ENCODE assay signal across 13 cellular contexts in the genomic region with DNA sequence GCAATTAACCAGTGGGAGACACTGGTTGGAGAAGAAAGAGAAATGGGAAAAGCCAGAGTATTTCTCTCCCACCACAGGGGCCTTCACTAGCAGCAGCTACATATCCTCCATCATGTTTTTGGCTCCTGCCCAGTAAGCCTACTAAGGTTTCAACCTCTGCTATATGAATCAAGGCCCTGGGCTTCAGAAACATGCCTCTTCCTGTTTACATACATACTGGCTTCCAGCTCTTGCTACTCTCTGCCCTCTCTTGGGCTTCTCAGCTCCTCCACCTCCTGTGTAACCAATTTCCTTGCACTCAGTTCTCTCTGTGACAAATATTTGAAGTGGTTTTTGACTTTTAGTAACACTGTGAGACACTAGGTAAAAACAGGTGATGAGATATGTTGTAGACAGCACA.
DNase-seq lines count a peak whose midpoint lies in the region; ATAC-seq and TF ChIP-seq lines count a peak whose summit lies in the region.
"Had no signal": no experiment of that assay in that cellular context is flagged by ENCODE, and none has a peak within 500 bp of the region (broad histone marks: within the 10 kb centered on the region; RNA-seq: fewer than 3 reads in every experiment).

No MANE protein-coding gene starts in this region.

- H3K27me3 Mint-ChIP-seq in activated CD8-positive, alpha-beta T cell treated with anti-CD3 and anti-CD28 coated beads, Interleukin-2, amount 10 ng/mL, durations not matched to agents 7 days and 5 days (ENCODE audit: low read depth), result no peaks in the 10 kb centered on the region
- H3K27me3 Mint-ChIP-seq in activated CD4-positive, alpha-beta memory T cell treated with anti-CD3 and anti-CD28 coated beads, Interleukin-2, amount 10 ng/mL, durations not matched to agents 7 days and 5 days, result no peaks in the 10 kb centered on the region
- H3K27me3 Mint-ChIP-seq: natural killer cell treated with Interleukin-12 subunit alpha and Interleukin-12 subunit beta and Interleukin-15 and Interleukin-18, amount 100 ng/mL, for 72 hours had no signal

- peak; percentile 44 for ATAC-seq in activated CD8-positive, alpha-beta T cell treated with anti-CD3 and anti-CD28 coated beads, Interleukin-2, amount 10 ng/mL, durations not matched to agents 7 days and 5 days
- ATAC-seq in HG02588 (IDR thresholded peaks at IDR 0.05; ENCODE audit: unreplicated experiment) (no peak), HG02973 (IDR thresholded peaks at IDR 0.05; ENCODE audit: unreplicated experiment) (no peak)
- ATAC-seq: HCT116; natural killer cell treated with Interleukin-12 subunit alpha and Interleukin-12 subunit beta and Interleukin-15 and Interleukin-18, amount 100 ng/mL, for 72 hours had no signal

- H4K8ac ChIP-seq in mesendoderm (ENCODE audit: low read depth, low read length), result no peak overlapping the region

- H3K4me3 ChIP-seq in MG63, result no peak overlapping the region
- H3K4me3 ChIP-seq in mesendoderm (ENCODE audit: low read length), result no peak overlapping the region
- no peak overlapping the region for H3K4me3 ChIP-seq in uterus

- H3K4me1 Mint-ChIP-seq in activated CD8-positive, alpha-beta T cell treated with anti-CD3 and anti-CD28 coated beads, Interleukin-2, amount 10 ng/mL, durations not matched to agents 7 days and 5 days (ENCODE audit: low read depth), result peaks cover 2% of the 10 kb centered on the region
- no peaks in the 10 kb centered on the region for H3K4me1 Mint-ChIP-seq in activated CD4-positive, alpha-beta memory T cell treated with anti-CD3 and anti-CD28 coated beads, Interleukin-2, amount 10 ng/mL, durations not matched to agents 7 days and 5 days
- H3K4me1 Mint-ChIP-seq: CD14-positive monocyte had no signal

- H3K27me3 ChIP-seq in MG63 (no peaks in the 10 kb centered on the region), mesendoderm (ENCODE audit: insufficient read depth, low read length, poor library complexity) (no peaks in the 10 kb centered on the region), uterus (no peaks in the 10 kb centered on the region)

- no peak overlapping the region for H3K23ac ChIP-seq in mesendoderm (ENCODE audit: low read length)

- H3K9me3 Mint-ChIP-seq in activated CD8-positive, alpha-beta T cell treated with anti-CD3 and anti-CD28 coated beads, Interleukin-2, amount 10 ng/mL, durations not matched to agents 7 days and 5 days (ENCODE audit: insufficient read depth), result no peaks in the 10 kb centered on the region
- peaks cover 5% of the 10 kb centered on the region for H3K9me3 Mint-ChIP-seq in activated CD4-positive, alpha-beta memory T cell treated with anti-CD3 and anti-CD28 coated beads, Interleukin-2, amount 10 ng/mL, durations not matched to agents 7 days and 5 days

- TF ChIP-seq POLR2A in uterus (IDR thresholded peaks at IDR 0.05), result no peak

- H3K79me2 ChIP-seq in mesendoderm (ENCODE audit: control insufficient read depth, insufficient read depth, low read length), result no peaks in the 10 kb centered on the region

- DNase-seq in DMS153 treated with DMSO at 0.1 percent for 48 hours (lab: John Stamatoyannopoulos, UW; ENCODE audit: unreplicated experiment), result peak; percentile 36
- DNase-seq in MG63, result peak; percentile 15
- DNase-seq in activated CD8-positive, alpha-beta T cell treated with anti-CD3 and anti-CD28 coated beads, Interleukin-2, amount 10 ng/mL, durations not matched to agents 7 days and 5 days, result no peak
- DNase-seq in mesendoderm, result peak; percentile 25
- DNase-seq in activated CD4-positive, alpha-beta memory T cell treated with anti-CD3 and anti-CD28 coated beads, Interleukin-2, amount 10 ng/mL, durations not matched to agents 7 days and 5 days, result no peak
- no peak for DNase-seq in uterus
- DNase-seq: activated T-cell treated with anti-CD3 and anti-CD28 coated beads, Interleukin-2, amount 50 U/mL, for 1 hour; GF-D8 had no signal

- no peaks in the 10 kb centered on the region for H3K79me1 ChIP-seq in mesendoderm (ENCODE audit: low read length)

- no peak overlapping the region for H3K4me3 Mint-ChIP-seq in activated CD8-positive, alpha-beta T cell treated with anti-CD3 and anti-CD28 coated beads, Interleukin-2, amount 10 ng/mL, durations not matched to agents 7 days and 5 days
- no peak overlapping the region for H3K4me3 Mint-ChIP-seq in activated CD4-positive, alpha-beta memory T cell treated with anti-CD3 and anti-CD28 coated beads, Interleukin-2, amount 10 ng/mL, durations not matched to agents 7 days and 5 days
- H3K4me3 Mint-ChIP-seq: CD14-positive monocyte; natural killer cell treated with Interleukin-12 subunit alpha and Interleukin-12 subunit beta and Interleukin-15 and Interleukin-18, amount 100 ng/mL, for 72 hours had no signal

- H2AK5ac ChIP-seq in mesendoderm (ENCODE audit: low read length), result no peak overlapping the region

- no peak overlapping the region for H4K5ac ChIP-seq in mesendoderm (ENCODE audit: low read length)

- peak overlapping the region; percentile 13 for H3K27ac Mint-ChIP-seq in activated CD8-positive, alpha-beta T cell treated with anti-CD3 and anti-CD28 coated beads, Interleukin-2, amount 10 ng/mL, durations not matched to agents 7 days and 5 days
- no peak overlapping the region for H3K27ac Mint-ChIP-seq in activated CD4-positive, alpha-beta memory T cell treated with anti-CD3 and anti-CD28 coated beads, Interleukin-2, amount 10 ng/mL, durations not matched to agents 7 days and 5 days
- H3K27ac Mint-ChIP-seq: CD14-positive monocyte; natural killer cell treated with Interleukin-12 subunit alpha and Interleukin-12 subunit beta and Interleukin-15 and Interleukin-18, amount 100 ng/mL, for 72 hours had no signal

- H3K4me1 ChIP-seq in mesendoderm (ENCODE audit: control insufficient read depth, low read depth, low read length) (no peaks in the 10 kb centered on the region), uterus (no peaks in the 10 kb centered on the region)

- no peak overlapping the region for H3K9ac ChIP-seq in mesendoderm (ENCODE audit: low read length)

- intact Hi-C loops in uterus (cut with DNase I; ENCODE audit: low total_unique reads), result no loop called here

- CTCF ChIA-PET in activated CD8-positive, alpha-beta T cell treated with anti-CD3 and anti-CD28 coated beads, Interleukin-2, amount 10 ng/mL, durations not matched to agents 7 days and 5 days (lab: Charles Lee), result no interaction called here
- CTCF ChIA-PET in activated CD4-positive, alpha-beta memory T cell treated with anti-CD3 and anti-CD28 coated beads, Interleukin-2, amount 10 ng/mL, durations not matched to agents 7 days and 5 days (lab: Charles Lee), result no interaction called here

- H3K9me3 ChIP-seq in MG63 (no peaks in the 10 kb centered on the region), uterus (no peaks in the 10 kb centered on the region)

- H3K27ac ChIP-seq in mesendoderm (ENCODE audit: low read depth, low read length) (no peak overlapping the region), uterus (no peak overlapping the region)

- no peaks in the 10 kb centered on the region for H3K36me3 ChIP-seq in MG63
- no peaks in the 10 kb centered on the region for H3K36me3 ChIP-seq in mesendoderm (ENCODE audit: control insufficient read depth, insufficient read depth, low read length)
- H3K36me3 ChIP-seq in uterus, result no peaks in the 10 kb centered on the region

- POLR2A ChIA-PET in activated CD8-positive, alpha-beta T cell treated with anti-CD3 and anti-CD28 coated beads, Interleukin-2, amount 10 ng/mL, durations not matched to agents 7 days and 5 days (lab: Charles Lee), result no interaction called here
- POLR2A ChIA-PET in activated CD4-positive, alpha-beta memory T cell treated with anti-CD3 and anti-CD28 coated beads, Interleukin-2, amount 10 ng/mL, durations not matched to agents 7 days and 5 days (lab: Charles Lee), result no interaction called here

- no peaks in the 10 kb centered on the region for H3K36me3 Mint-ChIP-seq in activated CD8-positive, alpha-beta T cell treated with anti-CD3 and anti-CD28 coated beads, Interleukin-2, amount 10 ng/mL, durations not matched to agents 7 days and 5 days (ENCODE audit: low read depth)
- H3K36me3 Mint-ChIP-seq in activated CD4-positive, alpha-beta memory T cell treated with anti-CD3 and anti-CD28 coated beads, Interleukin-2, amount 10 ng/mL, durations not matched to agents 7 days and 5 days (ENCODE audit: low read depth), result no peaks in the 10 kb centered on the region
- H3K36me3 Mint-ChIP-seq: CD14-positive monocyte; natural killer cell treated with Interleukin-12 subunit alpha and Interleukin-12 subunit beta and Interleukin-15 and Interleukin-18, amount 100 ng/mL, for 72 hours had no signal

- H3K56ac ChIP-seq in mesendoderm (ENCODE audit: low read length), result no peak overlapping the region

- no peak overlapping the region for H3K18ac ChIP-seq in mesendoderm (ENCODE audit: low read length)

- H2BK5ac ChIP-seq in mesendoderm (ENCODE audit: low read length), result no peak overlapping the region

- H3K4me2 ChIP-seq in mesendoderm (ENCODE audit: low read length), result no peak overlapping the region

- no peak for TF ChIP-seq CTCF in uterus (IDR thresholded peaks at IDR 0.05)

- H2BK120ac ChIP-seq in mesendoderm (ENCODE audit: low read depth, low read length), result no peak overlapping the region

- H2BK15ac ChIP-seq in mesendoderm (replicated peaks; ENCODE audit: low read depth), result no peak overlapping the region

- no peak overlapping the region for H3K4ac ChIP-seq in mesendoderm (ENCODE audit: low read depth, low read length)

Comparison
In these comparisons a context has a peak if more than half of its experiments do, and no peak if none do; other contexts are left out.
1. DNase-seq: peak in DMS153 treated with DMSO at 0.1 percent for 48 hours (single experiment), MG63 (single experiment) and mesendoderm (single experiment); none in activated CD8-positive, alpha-beta T cell treated with anti-CD3 and anti-CD28 coated beads, Interleukin-2, amount 10 ng/mL, durations not matched to agents 7 days and 5 days (single experiment), activated CD4-positive, alpha-beta memory T cell treated with anti-CD3 and anti-CD28 coated beads, Interleukin-2, amount 10 ng/mL, durations not matched to agents 7 days and 5 days (single experiment) and uterus (0 of 2).